Comparison of ENCODE assay signal across 9 cellular contexts in genomic region chr13:72643339-72643989, GRCh38.
A peak's percentile ranks its signal among the peaks of the same experiment; 100 is the strongest.
DNase-seq lines count a peak whose midpoint lies in the region; ATAC-seq, FAIRE-seq and TF ChIP-seq lines count a peak whose summit lies in the region.
"Had no signal": no experiment of that assay in that cellular context is flagged by ENCODE, and none has a peak within 500 bp of the region (broad histone marks: within the 10 kb centered on the region; RNA-seq: fewer than 3 reads in every experiment).

No MANE protein-coding gene starts in this region.

- H3K4me2 ChIP-seq in MM.1S (ENCODE audit: low read depth, low read length) (no peak overlapping the region), parathyroid adenoma (ENCODE audit: low read length) (no peak overlapping the region)

- H3K9ac ChIP-seq in MM.1S (ENCODE audit: low read length) (no peak overlapping the region), parathyroid adenoma (no peak overlapping the region)

- TF ChIP-seq CTCF in MM.1S (IDR thresholded peaks at IDR 0.05; ENCODE audit: low read length) (peak; percentile 50), esophagus squamous epithelium (IDR thresholded peaks at IDR 0.05) (peak in 5 of 6 experiments; percentile 18 to 56 (median 45)), parathyroid adenoma (IDR thresholded peaks at IDR 0.05) (peak; percentile 37), lower leg skin (IDR thresholded peaks at IDR 0.05) (no peak)

- FAIRE-seq in GM19239 (lab: Jason Lieb, UNC) = peak; percentile 67

- H3K36me3 ChIP-seq in MM.1S (replicated peaks; ENCODE audit: insufficient read depth, low read length) (no peaks in the 10 kb centered on the region), esophagus squamous epithelium (no peaks in the 10 kb centered on the region), parathyroid adenoma (ENCODE audit: control insufficient read depth, insufficient read depth, low read length) (no peaks in the 10 kb centered on the region)

- H3K79me2 ChIP-seq in MM.1S (ENCODE audit: low read length) (no peaks in the 10 kb centered on the region), parathyroid adenoma (no peaks in the 10 kb centered on the region)

- no peak overlapping the region for H3K4me3 ChIP-seq in MM.1S (ENCODE audit: low read length)
- no peak overlapping the region for H3K4me3 ChIP-seq in esophagus squamous epithelium
- no peak overlapping the region for H3K4me3 ChIP-seq in parathyroid adenoma (ENCODE audit: low read depth, low read length)
- H3K4me3 ChIP-seq in lower leg skin (ENCODE audit: low read depth, poor library complexity, severe bottlenecking) = no peak overlapping the region

- 40 to 54% methylated on average over 3 of the region's 3 CpGs for WGBS in esophagus squamous epithelium, 2 donors
- WGBS in lower leg skin, 2 donors = 51 to 57% methylated on average over 3 of the region's 3 CpGs

- intact Hi-C loops in esophagus squamous epithelium (cut with DNase I) (no loop called here), lower leg skin (cut with DNase I; ENCODE audit: low total_unique reads) (no loop called here)

- no peaks in the 10 kb centered on the region for H3K27me3 ChIP-seq in MM.1S (replicated peaks; ENCODE audit: insufficient read depth, low read length)
- no peaks in the 10 kb centered on the region for H3K27me3 ChIP-seq in esophagus squamous epithelium
- no peaks in the 10 kb centered on the region for H3K27me3 ChIP-seq in parathyroid adenoma (ENCODE audit: control insufficient read depth, insufficient read depth, low read length)

- H3K9me3 ChIP-seq in MM.1S (replicated peaks; ENCODE audit: insufficient read depth, low read length) (no peaks in the 10 kb centered on the region), esophagus squamous epithelium (no peaks in the 10 kb centered on the region), parathyroid adenoma (ENCODE audit: control insufficient read depth, low read length) (no peaks in the 10 kb centered on the region)

- H3K9me2 ChIP-seq in MM.1S (replicated peaks; ENCODE audit: insufficient read depth, low read length) = no peaks in the 10 kb centered on the region

- TF ChIP-seq POLR2A in esophagus squamous epithelium (IDR thresholded peaks at IDR 0.05) = no peak
- TF ChIP-seq POLR2A in lower leg skin (IDR thresholded peaks at IDR 0.05) = no peak

- H3F3A ChIP-seq in MM.1S (ENCODE audit: insufficient read depth, low read length) = no peaks in the 10 kb centered on the region

- no peak overlapping the region for H2AFZ ChIP-seq in MM.1S (ENCODE audit: low read length)
- H2AFZ ChIP-seq in parathyroid adenoma = no peak overlapping the region

- peak; percentile 31 for DNase-seq in COLO829 (ENCODE audit: low spot score)
- DNase-seq in GM19239 (ENCODE audit: insufficient read length, low spot score) = peak; percentile 4
- DNase-seq in MM.1S = peak; percentile 28
- DNase-seq in activated CD4-positive, alpha-beta T cell treated with anti-CD3 and anti-CD28 coated beads, Interleukin-2, amount 50 U/mL, for 4 hours = peak; percentile 43 to 50
- DNase-seq in esophagus squamous epithelium (lab: John Stamatoyannopoulos, UW) = no peak
- no peak for DNase-seq in lower leg skin (ENCODE audit: low spot score in 2 of 2)
- DNase-seq: activated B cell treated with CpG ODN at 0.5 μM for 24 hours had no signal

- no peaks in the 10 kb centered on the region for H3K4me1 ChIP-seq in MM.1S (ENCODE audit: low read length)
- no peaks in the 10 kb centered on the region for H3K4me1 ChIP-seq in esophagus squamous epithelium
- H3K4me1 ChIP-seq in parathyroid adenoma = no peaks in the 10 kb centered on the region

- no peaks in the 10 kb centered on the region for H4K20me1 ChIP-seq in MM.1S (ENCODE audit: insufficient read depth, low read length)

- H3K27ac ChIP-seq in MM.1S (ENCODE audit: low read length) = no peak overlapping the region
- H3K27ac ChIP-seq in esophagus squamous epithelium = no peak overlapping the region
- H3K27ac ChIP-seq in parathyroid adenoma = no peak overlapping the region

- ATAC-seq in GM19397 (IDR thresholded peaks at IDR 0.05; ENCODE audit: unreplicated experiment) = no peak

Comparison
In these comparisons a context has a peak if more than half of its experiments do, and no peak if none do; other contexts are left out.
1. DNase-seq: peak in COLO829 (single experiment), GM19239 (single experiment), MM.1S (single experiment) and activated CD4-positive, alpha-beta T cell treated with anti-CD3 and anti-CD28 coated beads, Interleukin-2, amount 50 U/mL, for 4 hours (2 of 2); none in esophagus squamous epithelium (single experiment) and lower leg skin (0 of 2).
2. CTCF ChIP-seq: peak in MM.1S (single experiment), esophagus squamous epithelium (5 of 6) and parathyroid adenoma (single experiment); none in lower leg skin (0 of 3).